25 cellular contexts compared by ENCODE assay signal in the genomic region with DNA sequence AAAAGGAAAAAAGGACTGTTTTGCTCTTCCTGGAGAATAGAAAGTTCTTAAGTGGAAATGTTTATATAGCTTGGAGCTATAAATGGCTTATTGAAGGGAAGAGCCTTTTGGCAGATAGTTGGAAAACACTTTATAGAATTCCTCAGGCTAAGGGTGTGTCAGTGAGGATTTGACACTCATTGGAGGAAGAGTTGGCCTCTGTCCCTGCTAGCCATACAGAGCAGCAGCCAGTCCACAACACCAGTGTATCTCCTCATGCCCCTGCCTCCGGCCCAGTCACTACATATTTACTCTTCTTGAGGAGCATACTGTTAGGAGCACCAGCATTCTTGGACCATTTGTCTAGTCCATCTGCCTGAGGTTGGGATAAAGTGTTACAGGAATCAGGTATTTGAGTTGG. TPM values are rescaled to one million over a fixed set of nuclear protein-coding genes. Genes with fewer than 3 reads are reported as not detected.
DNase-seq lines count a peak whose midpoint lies in the region; ATAC-seq and TF ChIP-seq lines count a peak whose summit lies in the region.
"Had no signal": no experiment of that assay in that cellular context is flagged by ENCODE, and none has a peak within 500 bp of the region (broad histone marks: within the 10 kb centered on the region; RNA-seq: fewer than 3 reads in every experiment).

No MANE protein-coding gene starts in this region.

- TF ChIP-seq CTCF in LNCaP clone FGC (IDR thresholded peaks at IDR 0.05; ENCODE audit: control insufficient read depth, extremely low read depth, insufficient read depth) (no peak), fibroblast of the aortic adventitia (IDR thresholded peaks at IDR 0.05; ENCODE audit: insufficient read depth, low read length) (no peak), osteocyte (IDR thresholded peaks at IDR 0.05) (no peak), ovary (IDR thresholded peaks at IDR 0.05) (no peak)

- H3K27ac Mint-ChIP-seq in osteocyte (ENCODE audit: unreplicated experiment), result peak overlapping the region; percentile 32
- H3K27ac Mint-ChIP-seq: activated CD4-positive, alpha-beta T cell treated with anti-CD3 and anti-CD28 coated beads for 36 hours; T-helper 1 cell treated with Interleukin-12 subunit alpha and Interleukin-12 subunit beta and Interleukin-4 antibody, amounts not matched to agents 30 μg/mL and 1 μg/mL, for 36 hours had no signal

- 0 to 52% (median 20%) methylated on average over 1 of the region's 1 CpG for WGBS in ovary, 3 donors

- H3K36me3 ChIP-seq in ovary, result no peaks in the 10 kb centered on the region

- H3K9me3 Mint-ChIP-seq in osteocyte (ENCODE audit: unreplicated experiment), result no peaks in the 10 kb centered on the region
- H3K9me3 Mint-ChIP-seq: CD8-positive, alpha-beta T cell; T-helper 1 cell treated with Interleukin-12 subunit alpha and Interleukin-12 subunit beta and Interleukin-4 antibody, amounts not matched to agents 30 μg/mL and 1 μg/mL, for 36 hours had no signal

- no peaks in the 10 kb centered on the region for H3K27me3 ChIP-seq in ovary
- H3K27me3 ChIP-seq: body of pancreas, testis, uterus had no signal

- H3K4me1 ChIP-seq in ovary (ENCODE audit: insufficient read depth), result peaks cover 6% of the 10 kb centered on the region
- H3K4me1 ChIP-seq: body of pancreas, uterus had no signal

- ATAC-seq in GM19463 (IDR thresholded peaks at IDR 0.05; ENCODE audit: unreplicated experiment), result no peak
- ATAC-seq: activated CD4-positive, alpha-beta T cell treated with anti-CD3 and anti-CD28 coated beads for 36 hours; body of pancreas; CD8-positive, alpha-beta T cell; esophagus mucosa; lower lobe of right lung had no signal

- peaks cover 13% of the 10 kb centered on the region for H3K36me3 Mint-ChIP-seq in osteocyte (ENCODE audit: unreplicated experiment)

- no peak overlapping the region for H3K4me3 Mint-ChIP-seq in osteocyte (ENCODE audit: unreplicated experiment)
- H3K4me3 Mint-ChIP-seq: activated CD4-positive, alpha-beta T cell treated with anti-CD3 and anti-CD28 coated beads for 36 hours; CD8-positive, alpha-beta T cell; T-helper 1 cell treated with Interleukin-12 subunit alpha and Interleukin-12 subunit beta and Interleukin-4 antibody, amounts not matched to agents 30 μg/mL and 1 μg/mL, for 36 hours had no signal

- TF ChIP-seq POLR2A in ovary (IDR thresholded peaks at IDR 0.05), result no peak

- peaks cover 27% of the 10 kb centered on the region for H3K4me1 Mint-ChIP-seq in osteocyte (ENCODE audit: unreplicated experiment)

- no peaks in the 10 kb centered on the region for H3K27me3 Mint-ChIP-seq in osteocyte (ENCODE audit: unreplicated experiment)
- H3K27me3 Mint-ChIP-seq: activated CD4-positive, alpha-beta T cell treated with anti-CD3 and anti-CD28 coated beads for 36 hours had no signal

- DNase-seq in COLO829 (ENCODE audit: low spot score) (peak; percentile 28), LNCaP clone FGC (ENCODE audit: low read depth) (peak; percentile 65), fibroblast of the aortic adventitia (ENCODE audit: low read depth) (peak; percentile 16), osteocyte (ENCODE audit: extremely low spot score, unreplicated experiment) (no peak), ovary (no peak), NCI-H510A (lab: John Stamatoyannopoulos, UW) (no peak)
- DNase-seq: activated CD4-positive, alpha-beta T cell treated with anti-CD3 and anti-CD28 coated beads for 36 hours; activated T-cell treated with anti-CD3 and anti-CD28 coated beads, Interleukin-2, amount 50 U/mL, for 1 hour; body of pancreas; CD8-positive, alpha-beta T cell; effector CD8-positive, alpha-beta T cell; GF-D8; lower lobe of right lung; NCI-H1694; NCI-H2171; NCI-H69; small intestine; stimulated activated CD4-positive, alpha-beta T cell treated with anti-CD3 and anti-CD28 coated beads, Interleukin-1b, Interleukin-23, amount 100 ng/mL, for 48 hours; testis; uterus had no signal

- TF ChIP-seq EP300 in ovary (IDR thresholded peaks at IDR 0.05), result no peak

- no peak overlapping the region for H3K27ac ChIP-seq in ovary
- H3K27ac ChIP-seq: body of pancreas, KMS-11, lower lobe of right lung, SK-N-MC, testis, uterus had no signal

- intact Hi-C loops in ovary (cut with DNase I), result no loop called here

- H3K9me3 ChIP-seq in ovary, result no peaks in the 10 kb centered on the region
- H3K9me3 ChIP-seq: body of pancreas, lower lobe of right lung, testis, uterus had no signal

- no peak overlapping the region for H3K4me3 ChIP-seq in LNCaP clone FGC (ENCODE audit: low read depth, low read length)
- H3K4me3 ChIP-seq in fibroblast of the aortic adventitia (ENCODE audit: low read depth, low read length), result no peak overlapping the region
- H3K4me3 ChIP-seq in ovary, result no peak overlapping the region
- H3K4me3 ChIP-seq: body of pancreas, lower lobe of right lung, SK-N-MC, testis, uterus had no signal

RNA-seq across cellular contexts. Expression of a gene that starts 36.2 kb away (rescaled TPM):
- total RNA-seq in fibroblast of the aortic adventitia (ENCODE audit: low replicate concordance) (8.5 and 12.9 TPM in 2 replicates), osteocyte (29.1 and 32.3 TPM in 2 replicates), ovary (10 to 100 TPM in 5 of 7 donors, 1 to 10 TPM in 2; 6.2 to 23.7 (median 19.8) TPM)
- polyA plus RNA-seq in ovary, result 1 to 10 TPM; 6.5 to 7.9 TPM

RNA-seq across cellular contexts. Expression of a gene that starts 36.3 kb away (rescaled TPM):
- 4.5 and 11.0 TPM in 2 replicates for total RNA-seq in fibroblast of the aortic adventitia (ENCODE audit: low replicate concordance)
- 5.4 and 6.2 TPM in 2 replicates for total RNA-seq in osteocyte
- 10 to 100 TPM in 1 of 7 donors, 1 to 10 TPM in 6; 2.5 to 29.4 (median 4.5) TPM for total RNA-seq in ovary
- polyA plus RNA-seq in ovary, result 1 to 10 TPM; 6.9 to 7.2 TPM

Comparison
In these comparisons a context has a peak if more than half of its experiments do, and no peak if none do; other contexts are left out.
1. DNase-seq: peak in COLO829 (single experiment), LNCaP clone FGC (single experiment) and fibroblast of the aortic adventitia (single experiment); none in osteocyte (single experiment), ovary (0 of 5) and NCI-H510A (single experiment).